In genomic region chr10:114867365-114867764, GRCh38 we compare ENCODE assay signal across 18 cellular contexts. TPM values are rescaled to one million over a fixed set of nuclear protein-coding genes. Genes with fewer than 3 reads are reported as not detected.
DNase-seq lines count a peak whose midpoint lies in the region; ATAC-seq and TF ChIP-seq lines count a peak whose summit lies in the region.
"Had no signal": no experiment of that assay in that cellular context is flagged by ENCODE, and none has a peak within 500 bp of the region (broad histone marks: within the 10 kb centered on the region; RNA-seq: fewer than 3 reads in every experiment).

No MANE protein-coding gene starts in this region.

- no peak overlapping the region for H3K4me3 Mint-ChIP-seq in osteocyte (ENCODE audit: unreplicated experiment)
- H3K4me3 Mint-ChIP-seq in activated T-cell treated with anti-CD3 and anti-CD28 coated beads, Interleukin-2, amount 50 U/mL, for 4 hours = no peak overlapping the region
- H3K4me3 Mint-ChIP-seq: CD14-positive monocyte; CD4-positive, alpha-beta memory T cell; H9 had no signal

- peak overlapping the region; percentile 90 for H3K27ac Mint-ChIP-seq in osteocyte (ENCODE audit: unreplicated experiment)
- H3K27ac Mint-ChIP-seq: CD4-positive, alpha-beta memory T cell had no signal

- TF ChIP-seq CTCF in RWPE1 (conservative IDR thresholded peaks at IDR 0.05; ENCODE audit: low read depth) (no peak), osteocyte (IDR thresholded peaks at IDR 0.05) (no peak), ascending aorta (IDR thresholded peaks at IDR 0.05) (no peak)

- no peaks in the 10 kb centered on the region for H3K9me3 Mint-ChIP-seq in osteocyte (ENCODE audit: unreplicated experiment)
- H3K9me3 Mint-ChIP-seq in activated T-cell treated with anti-CD3 and anti-CD28 coated beads, Interleukin-2, amount 50 U/mL, for 4 hours = peaks cover 4% of the 10 kb centered on the region
- H3K9me3 Mint-ChIP-seq: CD4-positive, alpha-beta memory T cell; H9 had no signal

- H3K9me3 ChIP-seq in ascending aorta = no peaks in the 10 kb centered on the region
- H3K9me3 ChIP-seq: A549, BLaER1 had no signal

- ATAC-seq in activated T-cell treated with anti-CD3 and anti-CD28 coated beads, Interleukin-2, amount 50 U/mL, for 4 hours = no peak
- ATAC-seq: A549, GM12878, K562 had no signal

- peaks cover 15 to 24% of the 10 kb centered on the region in 2 donors for H3K36me3 ChIP-seq in ascending aorta

- POLR2A ChIA-PET in HEK293T (lab: Yijun Ruan, JAX) = no interaction called here
- POLR2A ChIA-PET in RWPE1 (lab: Yijun Ruan, JAX; ENCODE audit: low non-redundant PET) = no interaction called here

- H3K27me3 Mint-ChIP-seq in osteocyte (ENCODE audit: unreplicated experiment) = no peaks in the 10 kb centered on the region
- H3K27me3 Mint-ChIP-seq in activated T-cell treated with anti-CD3 and anti-CD28 coated beads, Interleukin-2, amount 50 U/mL, for 4 hours (ENCODE audit: low read depth) = peaks cover 6% of the 10 kb centered on the region
- H3K27me3 Mint-ChIP-seq: CD4-positive, alpha-beta memory T cell had no signal

- H3K27ac ChIP-seq in RWPE1 (peak overlapping the region; percentile 84), ascending aorta (no peak overlapping the region)
- H3K27ac ChIP-seq: 22Rv1, A549, BLaER1 had no signal

- intact Hi-C loops in ascending aorta (cut with DNase I) = no loop called here

- H3K4me1 ChIP-seq in ascending aorta = peaks cover 6 to 9% of the 10 kb centered on the region in 2 donors
- H3K4me1 ChIP-seq: BLaER1 had no signal

- no peaks in the 10 kb centered on the region for H3K27me3 ChIP-seq in ascending aorta
- H3K27me3 ChIP-seq: BLaER1 had no signal

- CTCF ChIA-PET in HEK293T (lab: Yijun Ruan, JAX) (interaction anchor here (0.7 kb wide), 1 partner anchor 31 kb away, joined by 5 read pairs; no protein-coding TSS in a partner anchor), RWPE1 (lab: Yijun Ruan, JAX) (interaction anchor here (0.7 to 1.0 kb wide), 2 partner anchors 9 to 12 kb away, joined by 3 to 5 read pairs; no protein-coding TSS in a partner anchor)

- H3K4me1 Mint-ChIP-seq in osteocyte (ENCODE audit: unreplicated experiment) = peaks cover 74% of the 10 kb centered on the region
- no peaks in the 10 kb centered on the region for H3K4me1 Mint-ChIP-seq in activated T-cell treated with anti-CD3 and anti-CD28 coated beads, Interleukin-2, amount 50 U/mL, for 4 hours (ENCODE audit: low read depth)
- H3K4me1 Mint-ChIP-seq: CD14-positive monocyte; CD4-positive, alpha-beta memory T cell; H9 had no signal

- DNase-seq in NCI-H82 (lab: John Stamatoyannopoulos, UW) (peak; percentile 7), NCI-H82 treated with DMSO at 0.1 percent for 48 hours (lab: John Stamatoyannopoulos, UW; ENCODE audit: unreplicated experiment) (no peak), HEK293T (ENCODE audit: extremely low spot score) (no peak), RWPE1 (ENCODE audit: low spot score) (no peak), osteocyte (ENCODE audit: extremely low spot score, unreplicated experiment) (no peak), ascending aorta (ENCODE audit: low spot score in 2 of 2) (no peak)
- DNase-seq in activated T-cell treated with anti-CD3 and anti-CD28 coated beads, Interleukin-2, amount 50 U/mL, for 4 hours = no peak
- DNase-seq: Calu3; CD4-positive, alpha-beta memory T cell; DMS79 treated with DMSO at 0.1 percent for 48 hours; GF-D8; H9 had no signal

- no peak overlapping the region for H3K4me3 ChIP-seq in ascending aorta
- H3K4me3 ChIP-seq: A549, BLaER1, GM12878, K562 had no signal

- peaks cover 22% of the 10 kb centered on the region for H3K36me3 Mint-ChIP-seq in osteocyte (ENCODE audit: unreplicated experiment)
- H3K36me3 Mint-ChIP-seq in activated T-cell treated with anti-CD3 and anti-CD28 coated beads, Interleukin-2, amount 50 U/mL, for 4 hours (ENCODE audit: insufficient read depth) = peaks cover 19% of the 10 kb centered on the region

TF ChIP-seq in HEK293T, 16 proteins besides CTCF, POLR2A, EP300 and RAD21:
- TF ChIP-seq SP1 (IDR thresholded peaks at IDR 0.05) (no peak), ZNF384 (IDR thresholded peaks at IDR 0.05) (no peak), BHLHE40 (IDR thresholded peaks at IDR 0.05; ENCODE audit: borderline replicate concordance) (no peak), L3MBTL2 (conservative IDR thresholded peaks at IDR 0.05) (no peak), PKNOX1 (IDR thresholded peaks at IDR 0.05) (0 out of 2 replicates have a peak, but pooled peaks have one; percentile 2), LEF1 (IDR thresholded peaks at IDR 0.05; ENCODE audit: borderline replicate concordance) (no peak), CTBP1 (IDR thresholded peaks at IDR 0.05; ENCODE audit: borderline replicate concordance) (no peak)
TF ChIP-seq in HEK293T: peak in this region for 1.

RNA-seq across cellular contexts. Expression of gene FHIP2A, which starts 45.8 kb away (rescaled TPM):
- total RNA-seq in osteocyte (50.2 and 59.3 TPM in 2 replicates), ascending aorta (19.6 TPM)
- 10 to 100 TPM; 13.6 to 26.8 (median 14.8) TPM for total RNA-seq in activated T-cell treated with anti-CD3 and anti-CD28 coated beads, Interleukin-2, amount 50 U/mL, for 4 hours
